Comparison of ENCODE assay signal across 23 cellular contexts in the genomic region with DNA sequence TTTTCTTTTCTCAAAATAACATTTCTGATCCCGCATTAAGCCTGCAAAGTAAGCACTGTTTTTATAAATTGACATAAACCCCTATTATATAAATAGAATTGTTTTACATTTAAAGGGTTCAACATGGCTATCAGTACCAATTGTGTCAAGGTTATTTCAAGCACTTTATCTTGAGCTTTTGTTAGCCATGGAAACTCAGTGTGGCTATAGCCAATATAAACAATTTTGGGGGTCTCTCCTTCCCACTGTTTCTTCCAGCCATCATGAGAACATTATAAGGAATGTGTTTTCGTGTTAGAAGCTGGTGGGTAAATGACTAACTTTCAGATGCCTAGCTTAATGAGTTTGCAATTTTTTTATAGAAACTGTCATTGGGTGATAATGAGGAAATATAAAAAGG.
"Had no signal": no experiment of that assay in that cellular context is flagged by ENCODE, and none has a peak within 500 bp of the region (broad histone marks: within the 10 kb centered on the region; RNA-seq: fewer than 3 reads in every experiment).

No MANE protein-coding gene starts in this region.

- H3K27me3 ChIP-seq: gastrocnemius medialis, ovary, spleen, testis, tibial artery had no signal

- H3K27me3 Mint-ChIP-seq: naive thymus-derived CD4-positive, alpha-beta T cell; stimulated activated memory B cell treated with anti-CD40 and anti-IgM and Interleukin-4, amounts not matched to agents 10 μg/mL and 1 μg/mL and 100 μg/mL, for 72 hours; type B pancreatic cell had no signal

- H3K4me3 ChIP-seq: gastrocnemius medialis, mucosa of descending colon, ovary, spleen, testis, tibial artery had no signal

- H3K27ac Mint-ChIP-seq: mesothelial cell of epicardium; naive thymus-derived CD4-positive, alpha-beta T cell; nephron progenitor cell; stimulated activated memory B cell treated with anti-CD40 and anti-IgM and Interleukin-4, amounts not matched to agents 10 μg/mL and 1 μg/mL and 100 μg/mL, for 72 hours; type B pancreatic cell had no signal

- H3K9me3 Mint-ChIP-seq: mesothelial cell of epicardium; naive thymus-derived CD4-positive, alpha-beta T cell; nephron progenitor cell; stimulated activated memory B cell treated with anti-CD40 and anti-IgM and Interleukin-4, amounts not matched to agents 10 μg/mL and 1 μg/mL and 100 μg/mL, for 72 hours; type B pancreatic cell had no signal

- H3K4me1 Mint-ChIP-seq: stimulated activated memory B cell treated with anti-CD40 and anti-IgM and Interleukin-4, amounts not matched to agents 10 μg/mL and 1 μg/mL and 100 μg/mL, for 72 hours had no signal

- DNase-seq: cerebellar nuclear complex; cortex of kidney; effector CD4-positive, alpha-beta T cell; foreskin fibroblast; gastrocnemius medialis; mesenchymal stem cell; mucosa of descending colon; naive thymus-derived CD4-positive, alpha-beta T cell; nephron progenitor cell; ovary; posterior cingulate gyrus; spleen; stimulated activated CD4-positive, alpha-beta T cell treated with anti-CD3 and anti-CD28 coated beads, Interleukin-4, amount 100 ng/mL, for 4 hours; stimulated activated naive CD8-positive, alpha-beta T cell treated with anti-CD3 and anti-CD28 coated beads, Interleukin-15, Interleukin-2, amounts not matched to agents 100 U/mL and 50 U/mL, for 24 hours; testis; tibial artery had no signal

- H3K36me3 ChIP-seq: ovary had no signal

- H3K9me3 ChIP-seq: gastrocnemius medialis, mucosa of descending colon, ovary, spleen, testis, tibial artery had no signal

- H3K27ac ChIP-seq: epithelial cell of prostate, gastrocnemius medialis, spleen, testis, tibial artery had no signal

- FAIRE-seq: keratinocyte had no signal

- H3K4me3 Mint-ChIP-seq: mesothelial cell of epicardium; naive thymus-derived CD4-positive, alpha-beta T cell; nephron progenitor cell; stimulated activated memory B cell treated with anti-CD40 and anti-IgM and Interleukin-4, amounts not matched to agents 10 μg/mL and 1 μg/mL and 100 μg/mL, for 72 hours; type B pancreatic cell had no signal

- H3K4me1 ChIP-seq: gastrocnemius medialis, spleen, tibial artery had no signal

- ATAC-seq: esophagus mucosa; gastrocnemius medialis; mucosa of descending colon; naive thymus-derived CD4-positive, alpha-beta T cell; sciatic nerve; stimulated activated memory B cell treated with anti-CD40 and anti-IgM and Interleukin-4, amounts not matched to agents 10 μg/mL and 1 μg/mL and 100 μg/mL, for 72 hours; stimulated activated naive CD8-positive, alpha-beta T cell treated with anti-CD3 and anti-CD28 coated beads, Interleukin-15, Interleukin-2, amounts not matched to agents 100 U/mL and 50 U/mL, for 24 hours had no signal
